21 cellular contexts compared by ENCODE assay signal in the genomic region with DNA sequence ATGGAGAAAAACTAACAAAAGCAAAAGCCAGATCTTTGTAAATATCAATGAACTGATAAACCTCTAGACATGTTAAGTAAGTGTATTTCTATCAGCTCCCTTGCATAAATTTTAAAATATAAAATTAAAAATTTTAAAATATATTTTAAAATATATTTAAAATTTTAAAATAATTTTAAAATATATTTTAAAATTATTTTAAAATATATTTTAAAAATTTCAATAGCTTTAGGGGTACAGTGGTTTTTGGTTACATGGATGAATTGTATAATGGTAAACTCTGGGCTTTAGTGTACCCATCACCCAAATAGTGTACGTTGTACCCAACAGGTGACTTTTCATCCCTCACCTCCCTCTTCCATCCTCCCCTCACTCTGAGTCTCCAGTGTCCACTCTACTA.
"Had no signal": no experiment of that assay in that cellular context is flagged by ENCODE, and none has a peak within 500 bp of the region (broad histone marks: within the 10 kb centered on the region; RNA-seq: fewer than 3 reads in every experiment).

No MANE protein-coding gene starts in this region.

- H3K27me3 Mint-ChIP-seq: IgD-negative memory B cell had no signal

- FAIRE-seq: HepG2, K562 had no signal

- H3K27ac Mint-ChIP-seq: IgD-negative memory B cell had no signal

- H3K4me3 ChIP-seq: K562 had no signal

- H3K27ac ChIP-seq: KMS-11, RWPE1 had no signal

- DNase-seq: Kasumi-1, MM.1S, NCI-H1092 treated with DMSO at 0.1 percent for 48 hours, NCI-H1436, NCI-H187, NCI-H2029, NCI-H2081 treated with DMSO at 0.1 percent for 48 hours, NCI-H2171, NCI-H226, NCI-H446, NCI-H510A, NCI-H524 treated with DMSO at 0.1 percent for 48 hours, NCI-H69, NCI-H774, SHP77, SK-N-SH had no signal

- ATAC-seq: HepG2, K562 had no signal

- H3K9me3 ChIP-seq: SK-N-SH had no signal
